In the genomic region with DNA sequence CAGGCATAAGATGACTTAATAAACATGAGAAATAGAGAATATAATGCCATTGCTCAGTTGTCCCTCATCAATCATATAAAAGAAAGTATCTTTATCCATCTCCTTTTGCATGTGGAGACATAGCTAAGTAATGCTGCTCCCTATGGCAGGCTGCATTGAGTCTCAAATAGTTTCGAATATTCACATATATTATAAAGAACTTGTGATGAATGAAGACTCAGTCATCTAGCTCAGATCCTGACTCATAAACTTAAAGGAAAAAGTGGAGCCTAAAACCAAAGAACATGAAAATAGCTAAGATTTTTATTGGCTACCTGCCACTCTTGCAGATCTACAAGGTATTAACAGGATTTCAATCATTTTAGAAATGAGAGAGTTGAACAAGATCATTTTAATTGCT, we compare ENCODE assay signal across 10 cellular contexts. TPM values are rescaled to one million over a fixed set of nuclear protein-coding genes. Genes with fewer than 3 reads are reported as not detected.
"Had no signal": no experiment of that assay in that cellular context is flagged by ENCODE, and none has a peak within 500 bp of the region (broad histone marks: within the 10 kb centered on the region; RNA-seq: fewer than 3 reads in every experiment).

No MANE protein-coding gene starts in this region.

- H2AFZ ChIP-seq: GM23338 had no signal

- FAIRE-seq: H1, H54, HepG2 had no signal

- ATAC-seq: GM23338, HCT116, HepG2 had no signal

- H3K4me3 ChIP-seq: GM23338 had no signal

- H3K4me2 ChIP-seq: GM23338 had no signal

- DNase-seq: H9, HFFc6, KBM-7 had no signal

RNA-seq across cellular contexts. Expression of gene TLL1, which starts 11.7 kb away (rescaled TPM):
- total RNA-seq: H9, HepG2, HT-29 had no signal
- polyA plus RNA-seq: HepG2, IgD-negative memory B cell had no signal
